Comparison of ENCODE assay signal across 16 cellular contexts in genomic region chr4:101584306-101584705, GRCh38.
"Had no signal": no experiment of that assay in that cellular context is flagged by ENCODE, and none has a peak within 500 bp of the region (broad histone marks: within the 10 kb centered on the region; RNA-seq: fewer than 3 reads in every experiment).

No MANE protein-coding gene starts in this region.

- DNase-seq: effector memory CD8-positive, alpha-beta T cell; erythroblast; foreskin keratinocyte; head of caudate nucleus; hippocampal formation; mammary epithelial cell; naive thymus-derived CD4-positive, alpha-beta T cell; nephron progenitor cell; psoas muscle; sigmoid colon; stimulated activated CD4-positive, alpha-beta T cell treated with anti-CD3 and anti-CD28 coated beads, Interleukin-2, amount 100 ng/mL, for 24 hours; stimulated activated CD4-positive, alpha-beta T cell treated with anti-CD3 and anti-CD28 coated beads, Interleukin-4, amount 100 ng/mL, for 4 hours; stimulated activated naive B cell treated with anti-CD40 and anti-IgM and Interleukin-4, amounts not matched to agents 10 μg/mL and 1 μg/mL and 100 μg/mL, for 72 hours; stimulated activated naive CD8-positive, alpha-beta T cell treated with anti-CD3 and anti-CD28 coated beads, Interleukin-15, amount 100 ng/mL, for 72 hours; substantia nigra; transverse colon had no signal
